1 cellular context compared by ENCODE assay signal in the genomic region with DNA sequence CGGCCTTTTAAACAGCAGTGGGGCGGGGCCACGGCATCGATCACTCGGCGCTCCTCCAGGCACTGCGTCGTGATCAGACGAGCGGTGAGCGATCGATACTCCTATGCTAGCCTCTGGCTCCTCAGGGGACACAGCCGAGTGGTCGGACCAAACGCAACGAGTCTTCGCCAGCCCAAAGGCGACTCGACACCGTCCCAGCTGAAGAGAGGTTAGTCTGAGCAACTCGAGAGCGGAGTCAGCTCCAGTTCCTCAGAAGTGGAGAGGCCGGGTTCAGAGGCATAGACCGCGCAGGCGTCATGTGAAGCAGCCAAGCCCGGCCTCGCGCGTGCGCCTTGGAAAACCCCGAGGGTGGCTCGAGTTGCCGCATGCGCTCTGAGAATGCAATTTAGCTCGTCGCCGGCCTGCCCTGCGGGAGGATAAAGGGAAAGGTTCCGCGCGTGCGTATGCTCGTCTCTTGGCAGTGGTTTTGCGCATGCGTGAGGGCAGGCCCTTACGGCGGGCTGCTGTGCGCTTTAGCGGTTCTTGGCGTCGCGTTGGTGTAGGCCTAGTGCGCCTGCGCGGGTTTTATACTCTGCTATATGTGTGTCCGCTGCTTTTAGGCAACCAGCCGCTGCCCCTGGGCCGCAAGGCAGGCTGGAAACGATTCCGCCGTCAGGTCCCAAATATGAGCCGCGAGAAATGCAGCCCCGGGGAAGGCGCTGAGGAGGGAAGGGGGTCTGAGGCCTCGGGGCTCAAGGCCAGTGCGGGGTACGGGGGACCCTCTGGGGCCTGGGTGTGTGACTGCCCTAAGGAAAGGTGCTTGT.
TF ChIP-seq lines count a peak whose summit lies in the region.

A gene (plus strand): TSS at position 98 of the 803 bp plus-strand sequence. CDS start 6,598 bp downstream, outside the sequence.

TF ChIP-seq in HepG2, 621 proteins besides CTCF, POLR2A, EP300 and RAD21 (continued from another document and continues in another):
- TF ChIP-seq, protein P1, sequence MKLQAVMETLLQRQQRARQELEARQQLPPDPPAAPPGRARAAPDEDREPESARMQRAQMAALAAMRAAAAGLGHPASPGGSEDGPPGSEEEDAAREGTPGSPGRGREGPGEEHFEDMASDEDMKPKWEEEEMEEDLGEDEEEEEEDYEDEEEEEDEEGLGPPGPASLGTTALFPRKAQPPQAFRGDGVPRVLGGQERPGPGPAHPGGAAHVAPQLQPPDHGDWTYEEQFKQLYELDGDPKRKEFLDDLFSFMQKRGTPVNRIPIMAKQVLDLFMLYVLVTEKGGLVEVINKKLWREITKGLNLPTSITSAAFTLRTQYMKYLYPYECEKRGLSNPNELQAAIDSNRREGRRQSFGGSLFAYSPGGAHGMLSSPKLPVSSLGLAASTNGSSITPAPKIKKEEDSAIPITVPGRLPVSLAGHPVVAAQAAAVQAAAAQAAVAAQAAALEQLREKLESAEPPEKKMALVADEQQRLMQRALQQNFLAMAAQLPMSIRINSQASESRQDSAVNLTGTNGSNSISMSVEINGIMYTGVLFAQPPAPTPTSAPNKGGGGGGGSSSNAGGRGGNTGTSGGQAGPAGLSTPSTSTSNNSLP (IDR thresholded peaks at IDR 0.05; ENCODE audit: low read depth, low read length) = peak; percentile 94
- TF ChIP-seq GATA4 (IDR thresholded peaks at IDR 0.05; ENCODE audit: borderline replicate concordance, low read depth) = 0 out of 2 replicates have a peak, but pooled peaks have one; percentile 37
- TF ChIP-seq, protein P2, sequence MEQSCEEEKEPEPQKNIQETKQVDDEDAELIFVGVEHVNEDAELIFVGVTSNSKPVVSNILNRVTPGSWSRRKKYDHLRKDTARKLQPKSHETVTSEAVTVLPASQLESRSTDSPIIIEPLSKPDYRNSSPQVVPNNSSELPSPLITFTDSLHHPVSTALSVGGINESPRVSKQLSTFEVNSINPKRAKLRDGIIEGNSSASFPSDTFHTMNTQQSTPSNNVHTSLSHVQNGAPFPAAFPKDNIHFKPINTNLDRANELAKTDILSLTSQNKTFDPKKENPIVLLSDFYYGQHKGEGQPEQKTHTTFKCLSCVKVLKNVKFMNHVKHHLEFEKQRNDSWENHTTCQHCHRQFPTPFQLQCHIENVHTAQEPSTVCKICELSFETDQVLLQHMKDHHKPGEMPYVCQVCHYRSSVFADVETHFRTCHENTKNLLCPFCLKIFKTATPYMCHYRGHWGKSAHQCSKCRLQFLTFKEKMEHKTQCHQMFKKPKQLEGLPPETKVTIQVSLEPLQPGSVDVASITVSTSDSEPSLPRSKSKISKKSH (CRISPR knock-in tag; IDR thresholded peaks at IDR 0.05; ENCODE audit: borderline replicate concordance) = no peak
- no peak; the same call in none of the 2 replicates for TF ChIP-seq EED (CRISPR knock-in tag; IDR thresholded peaks at IDR 0.05)
- TF ChIP-seq SMARCE1 (IDR thresholded peaks at IDR 0.05; ENCODE audit: borderline replicate concordance) = no peak
- TF ChIP-seq, protein P3, sequence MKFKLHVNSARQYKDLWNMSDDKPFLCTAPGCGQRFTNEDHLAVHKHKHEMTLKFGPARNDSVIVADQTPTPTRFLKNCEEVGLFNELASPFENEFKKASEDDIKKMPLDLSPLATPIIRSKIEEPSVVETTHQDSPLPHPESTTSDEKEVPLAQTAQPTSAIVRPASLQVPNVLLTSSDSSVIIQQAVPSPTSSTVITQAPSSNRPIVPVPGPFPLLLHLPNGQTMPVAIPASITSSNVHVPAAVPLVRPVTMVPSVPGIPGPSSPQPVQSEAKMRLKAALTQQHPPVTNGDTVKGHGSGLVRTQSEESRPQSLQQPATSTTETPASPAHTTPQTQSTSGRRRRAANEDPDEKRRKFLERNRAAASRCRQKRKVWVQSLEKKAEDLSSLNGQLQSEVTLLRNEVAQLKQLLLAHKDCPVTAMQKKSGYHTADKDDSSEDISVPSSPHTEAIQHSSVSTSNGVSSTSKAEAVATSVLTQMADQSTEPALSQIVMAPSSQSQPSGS (CRISPR knock-in tag; IDR thresholded peaks at IDR 0.05) = peak; percentile 93
- TF ChIP-seq, protein P4, sequence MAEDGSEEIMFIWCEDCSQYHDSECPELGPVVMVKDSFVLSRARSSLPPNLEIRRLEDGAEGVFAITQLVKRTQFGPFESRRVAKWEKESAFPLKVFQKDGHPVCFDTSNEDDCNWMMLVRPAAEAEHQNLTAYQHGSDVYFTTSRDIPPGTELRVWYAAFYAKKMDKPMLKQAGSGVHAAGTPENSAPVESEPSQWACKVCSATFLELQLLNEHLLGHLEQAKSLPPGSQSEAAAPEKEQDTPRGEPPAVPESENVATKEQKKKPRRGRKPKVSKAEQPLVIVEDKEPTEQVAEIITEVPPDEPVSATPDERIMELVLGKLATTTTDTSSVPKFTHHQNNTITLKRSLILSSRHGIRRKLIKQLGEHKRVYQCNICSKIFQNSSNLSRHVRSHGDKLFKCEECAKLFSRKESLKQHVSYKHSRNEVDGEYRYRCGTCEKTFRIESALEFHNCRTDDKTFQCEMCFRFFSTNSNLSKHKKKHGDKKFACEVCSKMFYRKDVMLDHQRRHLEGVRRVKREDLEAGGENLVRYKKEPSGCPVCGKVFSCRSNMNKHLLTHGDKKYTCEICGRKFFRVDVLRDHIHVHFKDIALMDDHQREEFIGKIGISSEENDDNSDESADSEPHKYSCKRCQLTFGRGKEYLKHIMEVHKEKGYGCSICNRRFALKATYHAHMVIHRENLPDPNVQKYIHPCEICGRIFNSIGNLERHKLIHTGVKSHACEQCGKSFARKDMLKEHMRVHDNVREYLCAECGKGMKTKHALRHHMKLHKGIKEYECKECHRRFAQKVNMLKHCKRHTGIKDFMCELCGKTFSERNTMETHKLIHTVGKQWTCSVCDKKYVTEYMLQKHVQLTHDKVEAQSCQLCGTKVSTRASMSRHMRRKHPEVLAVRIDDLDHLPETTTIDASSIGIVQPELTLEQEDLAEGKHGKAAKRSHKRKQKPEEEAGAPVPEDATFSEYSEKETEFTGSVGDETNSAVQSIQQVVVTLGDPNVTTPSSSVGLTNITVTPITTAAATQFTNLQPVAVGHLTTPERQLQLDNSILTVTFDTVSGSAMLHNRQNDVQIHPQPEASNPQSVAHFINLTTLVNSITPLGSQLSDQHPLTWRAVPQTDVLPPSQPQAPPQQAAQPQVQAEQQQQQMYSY (CRISPR knock-in tag; IDR thresholded peaks at IDR 0.05) = peak; percentile 46; the same call in 1 of the 2 replicates
- TF ChIP-seq ZBTB20 (CRISPR knock-in tag; IDR thresholded peaks at IDR 0.05; ENCODE audit: borderline replicate concordance, low read depth) = peak; percentile 88; the same call in 1 of the 2 replicates
- TF ChIP-seq, protein P5, sequence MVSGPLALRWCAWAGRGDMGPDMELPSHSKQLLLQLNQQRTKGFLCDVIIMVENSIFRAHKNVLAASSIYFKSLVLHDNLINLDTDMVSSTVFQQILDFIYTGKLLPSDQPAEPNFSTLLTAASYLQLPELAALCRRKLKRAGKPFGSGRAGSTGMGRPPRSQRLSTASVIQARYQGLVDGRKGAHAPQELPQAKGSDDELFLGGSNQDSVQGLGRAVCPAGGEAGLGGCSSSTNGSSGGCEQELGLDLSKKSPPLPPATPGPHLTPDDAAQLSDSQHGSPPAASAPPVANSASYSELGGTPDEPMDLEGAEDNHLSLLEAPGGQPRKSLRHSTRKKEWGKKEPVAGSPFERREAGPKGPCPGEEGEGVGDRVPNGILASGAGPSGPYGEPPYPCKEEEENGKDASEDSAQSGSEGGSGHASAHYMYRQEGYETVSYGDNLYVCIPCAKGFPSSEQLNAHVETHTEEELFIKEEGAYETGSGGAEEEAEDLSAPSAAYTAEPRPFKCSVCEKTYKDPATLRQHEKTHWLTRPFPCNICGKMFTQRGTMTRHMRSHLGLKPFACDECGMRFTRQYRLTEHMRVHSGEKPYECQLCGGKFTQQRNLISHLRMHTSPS (CRISPR knock-in tag; IDR thresholded peaks at IDR 0.05; ENCODE audit: low read depth) = no peak; the same call in 1 of the 2 replicates
- TF ChIP-seq, protein P6, sequence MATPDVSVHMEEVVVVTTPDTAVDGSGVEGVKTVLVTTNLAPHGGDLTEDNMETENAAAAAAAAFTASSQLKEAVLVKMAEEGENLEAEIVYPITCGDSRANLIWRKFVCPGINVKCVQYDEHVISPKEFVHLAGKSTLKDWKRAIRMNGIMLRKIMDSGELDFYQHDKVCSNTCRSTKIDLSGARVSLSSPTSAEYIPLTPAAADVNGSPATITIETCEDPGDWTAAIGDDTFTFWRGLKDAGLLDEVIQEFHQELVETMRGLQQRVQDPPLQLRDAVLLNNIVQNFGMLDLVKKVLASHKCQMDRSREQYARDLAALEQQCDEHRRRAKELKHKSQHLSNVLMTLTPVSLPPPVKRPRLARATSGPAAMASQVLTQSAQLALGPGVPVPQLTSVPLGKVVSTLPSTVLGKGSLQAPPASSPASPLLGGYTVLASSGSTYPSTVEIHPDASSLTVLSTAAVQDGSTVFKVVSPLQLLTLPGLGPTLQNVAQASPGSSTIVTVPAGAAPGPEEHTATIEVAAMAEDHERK (CRISPR knock-in tag; IDR thresholded peaks at IDR 0.05; ENCODE audit: low read depth) = peak; percentile 95
- no peak; the same call in none of the 2 replicates for TF ChIP-seq HNRNPL (IDR thresholded peaks at IDR 0.05; ENCODE audit: low read depth, low read length)
- TF ChIP-seq BRD4 (CRISPR knock-in tag; IDR thresholded peaks at IDR 0.05) = peak; percentile 82; the same call in 1 of the 2 replicates
- TF ChIP-seq POGZ (CRISPR knock-in tag; IDR thresholded peaks at IDR 0.05) = peak; percentile 55; the same call in 1 of the 2 replicates
- TF ChIP-seq, protein P7, sequence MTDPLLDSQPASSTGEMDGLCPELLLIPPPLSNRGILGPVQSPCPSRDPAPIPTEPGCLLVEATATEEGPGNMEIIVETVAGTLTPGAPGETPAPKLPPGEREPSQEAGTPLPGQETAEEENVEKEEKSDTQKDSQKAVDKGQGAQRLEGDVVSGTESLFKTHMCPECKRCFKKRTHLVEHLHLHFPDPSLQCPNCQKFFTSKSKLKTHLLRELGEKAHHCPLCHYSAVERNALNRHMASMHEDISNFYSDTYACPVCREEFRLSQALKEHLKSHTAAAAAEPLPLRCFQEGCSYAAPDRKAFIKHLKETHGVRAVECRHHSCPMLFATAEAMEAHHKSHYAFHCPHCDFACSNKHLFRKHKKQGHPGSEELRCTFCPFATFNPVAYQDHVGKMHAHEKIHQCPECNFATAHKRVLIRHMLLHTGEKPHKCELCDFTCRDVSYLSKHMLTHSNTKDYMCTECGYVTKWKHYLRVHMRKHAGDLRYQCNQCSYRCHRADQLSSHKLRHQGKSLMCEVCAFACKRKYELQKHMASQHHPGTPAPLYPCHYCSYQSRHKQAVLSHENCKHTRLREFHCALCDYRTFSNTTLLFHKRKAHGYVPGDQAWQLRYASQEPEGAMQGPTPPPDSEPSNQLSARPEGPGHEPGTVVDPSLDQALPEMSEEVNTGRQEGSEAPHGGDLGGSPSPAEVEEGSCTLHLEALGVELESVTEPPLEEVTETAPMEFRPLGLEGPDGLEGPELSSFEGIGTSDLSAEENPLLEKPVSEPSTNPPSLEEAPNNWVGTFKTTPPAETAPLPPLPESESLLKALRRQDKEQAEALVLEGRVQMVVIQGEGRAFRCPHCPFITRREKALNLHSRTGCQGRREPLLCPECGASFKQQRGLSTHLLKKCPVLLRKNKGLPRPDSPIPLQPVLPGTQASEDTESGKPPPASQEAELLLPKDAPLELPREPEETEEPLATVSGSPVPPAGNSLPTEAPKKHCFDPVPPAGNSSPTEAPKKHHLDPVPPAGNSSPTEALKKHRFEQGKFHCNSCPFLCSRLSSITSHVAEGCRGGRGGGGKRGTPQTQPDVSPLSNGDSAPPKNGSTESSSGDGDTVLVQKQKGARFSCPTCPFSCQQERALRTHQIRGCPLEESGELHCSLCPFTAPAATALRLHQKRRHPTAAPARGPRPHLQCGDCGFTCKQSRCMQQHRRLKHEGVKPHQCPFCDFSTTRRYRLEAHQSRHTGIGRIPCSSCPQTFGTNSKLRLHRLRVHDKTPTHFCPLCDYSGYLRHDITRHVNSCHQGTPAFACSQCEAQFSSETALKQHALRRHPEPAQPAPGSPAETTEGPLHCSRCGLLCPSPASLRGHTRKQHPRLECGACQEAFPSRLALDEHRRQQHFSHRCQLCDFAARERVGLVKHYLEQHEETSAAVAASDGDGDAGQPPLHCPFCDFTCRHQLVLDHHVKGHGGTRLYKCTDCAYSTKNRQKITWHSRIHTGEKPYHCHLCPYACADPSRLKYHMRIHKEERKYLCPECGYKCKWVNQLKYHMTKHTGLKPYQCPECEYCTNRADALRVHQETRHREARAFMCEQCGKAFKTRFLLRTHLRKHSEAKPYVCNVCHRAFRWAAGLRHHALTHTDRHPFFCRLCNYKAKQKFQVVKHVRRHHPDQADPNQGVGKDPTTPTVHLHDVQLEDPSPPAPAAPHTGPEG (CRISPR knock-in tag; IDR thresholded peaks at IDR 0.05) = peak; percentile 93
- TF ChIP-seq ZNF720 (CRISPR knock-in tag; IDR thresholded peaks at IDR 0.05) = no peak; the same call in 1 of the 2 replicates
- TF ChIP-seq, protein P8, sequence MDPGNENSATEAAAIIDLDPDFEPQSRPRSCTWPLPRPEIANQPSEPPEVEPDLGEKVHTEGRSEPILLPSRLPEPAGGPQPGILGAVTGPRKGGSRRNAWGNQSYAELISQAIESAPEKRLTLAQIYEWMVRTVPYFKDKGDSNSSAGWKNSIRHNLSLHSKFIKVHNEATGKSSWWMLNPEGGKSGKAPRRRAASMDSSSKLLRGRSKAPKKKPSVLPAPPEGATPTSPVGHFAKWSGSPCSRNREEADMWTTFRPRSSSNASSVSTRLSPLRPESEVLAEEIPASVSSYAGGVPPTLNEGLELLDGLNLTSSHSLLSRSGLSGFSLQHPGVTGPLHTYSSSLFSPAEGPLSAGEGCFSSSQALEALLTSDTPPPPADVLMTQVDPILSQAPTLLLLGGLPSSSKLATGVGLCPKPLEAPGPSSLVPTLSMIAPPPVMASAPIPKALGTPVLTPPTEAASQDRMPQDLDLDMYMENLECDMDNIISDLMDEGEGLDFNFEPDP (CRISPR knock-in tag; conservative IDR thresholded peaks at IDR 0.05) = peak; percentile 99
- no peak for TF ChIP-seq ZNF207 (IDR thresholded peaks at IDR 0.05; ENCODE audit: borderline replicate concordance)
- TF ChIP-seq MYNN (CRISPR knock-in tag; IDR thresholded peaks at IDR 0.05; ENCODE audit: low read depth) = peak; percentile 56
- peak; percentile 94 for TF ChIP-seq ZMYM3 (CRISPR knock-in tag; IDR thresholded peaks at IDR 0.05)
- TF ChIP-seq, protein P9, sequence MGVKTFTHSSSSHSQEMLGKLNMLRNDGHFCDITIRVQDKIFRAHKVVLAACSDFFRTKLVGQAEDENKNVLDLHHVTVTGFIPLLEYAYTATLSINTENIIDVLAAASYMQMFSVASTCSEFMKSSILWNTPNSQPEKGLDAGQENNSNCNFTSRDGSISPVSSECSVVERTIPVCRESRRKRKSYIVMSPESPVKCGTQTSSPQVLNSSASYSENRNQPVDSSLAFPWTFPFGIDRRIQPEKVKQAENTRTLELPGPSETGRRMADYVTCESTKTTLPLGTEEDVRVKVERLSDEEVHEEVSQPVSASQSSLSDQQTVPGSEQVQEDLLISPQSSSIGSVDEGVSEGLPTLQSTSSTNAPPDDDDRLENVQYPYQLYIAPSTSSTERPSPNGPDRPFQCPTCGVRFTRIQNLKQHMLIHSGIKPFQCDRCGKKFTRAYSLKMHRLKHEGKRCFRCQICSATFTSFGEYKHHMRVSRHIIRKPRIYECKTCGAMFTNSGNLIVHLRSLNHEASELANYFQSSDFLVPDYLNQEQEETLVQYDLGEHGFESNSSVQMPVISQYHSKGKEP (CRISPR knock-in tag; IDR thresholded peaks at IDR 0.05) = peak; percentile 56; the same call in 1 of the 2 replicates
- peak; percentile 77 for TF ChIP-seq ZNF326 (CRISPR knock-in tag; IDR thresholded peaks at IDR 0.05; ENCODE audit: borderline replicate concordance)
- TF ChIP-seq MEIS2 (CRISPR knock-in tag; IDR thresholded peaks at IDR 0.05) = peak; percentile 52
- peak; percentile 44; the same call in 1 of the 2 replicates for TF ChIP-seq TBX3 (IDR thresholded peaks at IDR 0.05; ENCODE audit: borderline replicate concordance)
- TF ChIP-seq RCOR2 (CRISPR knock-in tag; IDR thresholded peaks at IDR 0.05) = peak; percentile 57
